9 cellular contexts compared by ENCODE assay signal in genomic region chr11:66313321-66314185, GRCh38. TPM values are rescaled to one million over a fixed set of nuclear protein-coding genes. Genes with fewer than 3 reads are reported as not detected.
DNase-seq lines count a peak whose midpoint lies in the region; ATAC-seq and TF ChIP-seq lines count a peak whose summit lies in the region.
"Had no signal": no experiment of that assay in that cellular context is flagged by ENCODE, and none has a peak within 500 bp of the region (broad histone marks: within the 10 kb centered on the region; RNA-seq: fewer than 3 reads in every experiment).

No MANE protein-coding gene starts in this region.

- H3K9me3 Mint-ChIP-seq in WTC11, result peaks cover under 1% of the 10 kb centered on the region

- H3K4me1 ChIP-seq in heart left ventricle, result peaks cover 0 to 52% (median 31%) of the 10 kb centered on the region in 12 donors

- ATAC-seq in WTC11 (peak; percentile 6), heart left ventricle (no peak), HG02571 (IDR thresholded peaks at IDR 0.05; ENCODE audit: unreplicated experiment) (no peak)

- no peaks in the 10 kb centered on the region for H3K36me3 ChIP-seq in heart left ventricle

- H3K27me3 Mint-ChIP-seq in WTC11 (ENCODE audit: low read depth), result peaks cover 5% of the 10 kb centered on the region; the same call in 1 of the 2 replicates

- intact Hi-C loops in heart left ventricle (cut with DNase I), result loop anchor here in 8 of 10 donors (2.0 to 5.0 kb wide), 4 partner anchors 15 to 364 kb away; partner anchors contain the start of genes B4GAT1 (in 3 of the 8), BRMS1 (in 3 of the 8) and RBM4B (in 1 of the 8)

- TF ChIP-seq CTCF in WTC11 (IDR thresholded peaks at IDR 0.05), result no peak
- TF ChIP-seq CTCF in heart left ventricle (IDR thresholded peaks at IDR 0.05), result peak in 4 of 12 donors; percentile 13 to 35 (median 28)
- TF ChIP-seq CTCF in retinal pigment epithelial cell (conservative IDR thresholded peaks at IDR 0.05; ENCODE audit: low read depth, low read length), result peak; percentile 20

- H3K27ac Mint-ChIP-seq in WTC11, result peak overlapping the region; percentile 96

- peak overlapping the region; percentile 87 for H3K4me3 Mint-ChIP-seq in WTC11

- WGBS in heart left ventricle, 4 donors, result 36 to 50% (median 44%) methylated on average over 17 to 38 of the region's 38 CpGs

- no peaks in the 10 kb centered on the region for H3K27me3 ChIP-seq in heart left ventricle

- CTCF ChIA-PET in WTC11 (lab: Charles Lee), result interaction anchor here (0.7 to 5.8 kb wide), 40 partner anchors 9 to 607 kb away, joined by 3 to 319 read pairs (median 10); partner anchors contain the start of genes B4GAT1, BRMS1, DPP3 and FIBP

- H3K4me3 ChIP-seq in heart left ventricle (peak overlapping the region; percentile 14 to 66 (median 62)), retinal pigment epithelial cell (ENCODE audit: low read length) (peak overlapping the region; percentile 34)

- H3K9me3 ChIP-seq in heart left ventricle, result no peaks in the 10 kb centered on the region

- H3K36me3 Mint-ChIP-seq in WTC11, result peaks cover 2% of the 10 kb centered on the region; the same call in 1 of the 2 replicates

- DNase-seq in GM03348 (ENCODE audit: low spot score) (peak; percentile 58), WTC11 (ENCODE audit: low spot score) (peak; percentile 78), heart left ventricle (peak in 1 of 5 donors; percentile 76), retinal pigment epithelial cell (ENCODE audit: low read depth) (no peak), NOMO-1 (lab: John Stamatoyannopoulos, UW; ENCODE audit: unreplicated experiment in 2 of 2) (no peak), nucleus accumbens (lab: John Stamatoyannopoulos, UW) (no peak), SW 1271 (lab: John Stamatoyannopoulos, UW) (no peak)

- TF ChIP-seq POLR2A in heart left ventricle (IDR thresholded peaks at IDR 0.05), result no peak

- H3K27ac ChIP-seq in heart left ventricle, result peak overlapping the region; percentile 33 to 94 (median 88)

- peaks cover 25% of the 10 kb centered on the region for H3K4me1 Mint-ChIP-seq in WTC11

- POLR2A ChIA-PET in WTC11 (lab: Charles Lee), result interaction anchor here (0.6 to 2.8 kb wide), 15 partner anchors 9 to 487 kb away, joined by 3 to 20 read pairs (median 6); partner anchors contain the start of genes BRMS1, NPAS4, RIN1 and SLC29A2

TF ChIP-seq in WTC11, 78 proteins besides CTCF, POLR2A, EP300 and RAD21:
- TF ChIP-seq ZNF121 (CRISPR knock-in tag; IDR thresholded peaks at IDR 0.05) (0 out of 2 replicates have a peak, but pooled peaks have one; percentile 13), GABPB1 (CRISPR knock-in tag; IDR thresholded peaks at IDR 0.05) (0 out of 2 replicates have a peak, but pooled peaks have one; percentile 17), SP1 (CRISPR knock-in tag; conservative IDR thresholded peaks at IDR 0.05) (peak; percentile 55; the same call in 1 of the 2 replicates), ELF4 (CRISPR knock-in tag; IDR thresholded peaks at IDR 0.05; ENCODE audit: low read depth) (no peak)

RNA-seq across cellular contexts. Expression of gene CD248, which starts 3.3 kb away (rescaled TPM):
- total RNA-seq in WTC11 (2021) (2.6 to 2.8 TPM (median 2.7 TPM) in 3 replicates), heart left ventricle (10 to 100 TPM in 5 of 9 donors, 1 to 10 TPM in 4; 6.5 to 33.1 (median 11.8) TPM)
- polyA plus RNA-seq in heart left ventricle, result 10 to 100 TPM in 1 of 2 donors, 1 to 10 TPM in 1; 6.0 to 19.9 TPM
- total RNA-seq: myocyte had no signal

RNA-seq across cellular contexts. Expression of gene TMEM151A, which starts 21.9 kb away (rescaled TPM):
- total RNA-seq in WTC11 (2021) (2.2 to 2.3 TPM (median 2.3 TPM) in 3 replicates), heart left ventricle (1 to 10 TPM in 1 of 9 donors, under 1 TPM in 3, not detected in 5; 0.09 to 7.9 (median 0.18) TPM)
- polyA plus RNA-seq in heart left ventricle, result under 1 TPM; 0.08 TPM

RNA-seq across cellular contexts. Expression of gene RIN1, which starts 22.7 kb away (rescaled TPM):
- total RNA-seq in WTC11 (2021), result 4.7 to 5.5 TPM (median 5.0 TPM) in 3 replicates
- total RNA-seq in heart left ventricle, result 1 to 10 TPM in 8 of 9 donors, under 1 TPM in 1; 0.99 to 5.2 (median 1.5) TPM
- polyA plus RNA-seq in heart left ventricle, result 1 to 10 TPM; 1.3 to 2.9 TPM

RNA-seq across cellular contexts. Expression of gene YIF1A, which starts 24.6 kb away (rescaled TPM):
- total RNA-seq in WTC11 (2021) (86.0 to 86.9 TPM (median 86.4 TPM) in 3 replicates), heart left ventricle (10 to 100 TPM; 41.6 to 93.0 (median 65.3) TPM)
- 100 to 1,000 TPM in 1 of 2 donors, 10 to 100 TPM in 1; 49.9 to 136 TPM for polyA plus RNA-seq in heart left ventricle

RNA-seq across cellular contexts. Expression of gene BRMS1, which starts 31.4 kb away (rescaled TPM):
- total RNA-seq in WTC11 (2021) (37.0 to 44.5 TPM (median 40.8 TPM) in 3 replicates), heart left ventricle (10 to 100 TPM in 8 of 9 donors, 1 to 10 TPM in 1; 9.7 to 39.2 (median 16.5) TPM)
- polyA plus RNA-seq in heart left ventricle, result 10 to 100 TPM; 24.7 to 77.4 TPM

Comparison
In these comparisons a context has a peak if more than half of its experiments do, and no peak if none do; other contexts are left out.
1. DNase-seq: peak in GM03348 (single experiment) and WTC11 (single experiment); none in retinal pigment epithelial cell (single experiment), NOMO-1 (0 of 2), nucleus accumbens (0 of 56) and SW 1271 (0 of 2).